In the genomic region with DNA sequence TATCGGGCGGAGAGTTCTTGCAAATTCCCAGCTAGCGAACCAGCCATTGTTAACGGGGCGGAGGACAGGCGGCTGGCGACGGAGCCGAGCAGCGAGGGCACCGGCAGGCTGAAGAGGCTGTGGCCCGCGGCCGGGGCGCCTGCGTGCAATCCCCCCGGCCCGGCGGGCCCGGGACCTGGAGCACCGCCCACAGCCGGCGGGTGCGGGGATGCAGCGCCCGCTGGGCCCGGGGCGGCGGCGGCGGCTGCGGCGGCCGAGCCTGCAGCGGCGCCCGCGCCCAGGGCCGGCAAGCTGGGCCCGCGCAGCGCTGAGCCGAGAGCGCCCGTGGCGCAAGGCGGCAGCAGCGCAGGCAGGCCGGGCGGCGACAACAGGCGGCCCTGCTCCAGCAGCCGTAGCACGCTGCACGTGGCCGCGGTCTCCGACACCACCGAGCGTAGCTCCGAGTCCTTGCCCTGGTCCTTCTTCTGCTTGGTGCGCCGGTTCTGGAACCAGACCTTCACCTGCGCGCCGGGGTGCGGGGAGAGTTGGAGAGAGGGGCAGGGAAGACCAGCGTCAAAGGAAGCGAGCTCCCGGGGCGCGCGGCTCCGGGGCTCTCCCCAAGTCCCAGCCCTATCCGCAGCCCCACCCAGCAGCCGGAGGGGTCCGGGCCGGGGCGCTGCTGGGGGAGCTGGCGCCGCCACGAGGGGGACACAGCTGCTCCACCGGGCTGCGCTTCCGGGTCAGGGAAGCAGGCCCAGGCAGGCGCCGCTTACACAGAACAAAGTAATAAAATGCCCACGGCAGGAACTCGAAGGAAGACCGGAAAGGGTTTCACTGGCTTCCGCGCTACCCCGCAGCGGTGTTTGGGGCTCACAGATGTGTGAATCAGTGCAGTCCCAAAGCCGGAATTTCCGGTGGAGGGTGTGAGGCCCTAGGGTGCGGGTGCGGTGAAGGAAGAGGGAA, we compare ENCODE assay signal across 10 cellular contexts. TPM values are rescaled to one million over a fixed set of nuclear protein-coding genes. Genes with fewer than 3 reads are reported as not detected.
A peak's percentile ranks its signal among the peaks of the same experiment; 100 is the strongest.
DNase-seq lines count a peak whose midpoint lies in the region; ATAC-seq and TF ChIP-seq lines count a peak whose summit lies in the region.
"Had no signal": no experiment of that assay in that cellular context is flagged by ENCODE, and none has a peak within 500 bp of the region (broad histone marks: within the 10 kb centered on the region; RNA-seq: fewer than 3 reads in every experiment).

No MANE protein-coding gene starts in this region.

- H3K36me3 ChIP-seq in RWPE2 (ENCODE audit: low read depth) (no peaks in the 10 kb centered on the region), neuron (ENCODE audit: insufficient read depth, low read length) (no peaks in the 10 kb centered on the region)

- H3K27ac ChIP-seq in RWPE2 (ENCODE audit: poor library complexity, severe bottlenecking): no peak overlapping the region

- no peaks in the 10 kb centered on the region for H3K4me1 ChIP-seq in RWPE2 (ENCODE audit: insufficient read depth, poor library complexity, severe bottlenecking)
- peaks cover 24% of the 10 kb centered on the region for H3K4me1 ChIP-seq in neuron (ENCODE audit: insufficient read depth, low read length)

- TF ChIP-seq CTCF in RWPE2 (IDR thresholded peaks at IDR 0.05; ENCODE audit: poor library complexity, severe bottlenecking): no peak

- H3K27me3 ChIP-seq in RWPE2 (ENCODE audit: insufficient read depth, poor library complexity, severe bottlenecking) (peaks cover 98% of the 10 kb centered on the region), neuron (ENCODE audit: insufficient read depth, low read length) (peaks cover 94% of the 10 kb centered on the region)

- DNase-seq in GM03348 (ENCODE audit: low spot score) (peak; percentile 43), RWPE2 (ENCODE audit: low spot score) (no peak), RKO (ENCODE audit: low spot score) (no peak), NCI-H226 (no peak)
- DNase-seq: activated effector memory CD4-positive, alpha-beta T cell treated with Interleukin-2 at 50 U/mL for 16 hours; naive B cell had no signal

- H3K4me3 ChIP-seq in RWPE2 (ENCODE audit: severe bottlenecking) (no peak overlapping the region), neuron (ENCODE audit: low read length) (peak overlapping the region; percentile 42)

- H3K9me3 ChIP-seq in RWPE2 (ENCODE audit: severe bottlenecking) (no peaks in the 10 kb centered on the region), neuron (ENCODE audit: low read length) (peaks cover 2% of the 10 kb centered on the region)

- peak overlapping the region; percentile 56 for H2AFZ ChIP-seq in neuron (ENCODE audit: low read depth, low read length)

- ATAC-seq in RWPE2 (ENCODE audit: low read depth) (peak; percentile 14; the same call in 2 of the 3 replicates), esophagus mucosa (peak; percentile 68), HG03135 (IDR thresholded peaks at IDR 0.05; ENCODE audit: unreplicated experiment) (no peak), GM19397 (IDR thresholded peaks at IDR 0.05; ENCODE audit: unreplicated experiment) (no peak)

RNA-seq across cellular contexts. Expression of a gene that starts 3.7 kb away (rescaled TPM):
- total RNA-seq in esophagus mucosa: 0.12 TPM

Comparison
In these comparisons a context has a peak if more than half of its experiments do, and no peak if none do; other contexts are left out.
1. ATAC-seq: peak in RWPE2 (single experiment) and esophagus mucosa (single experiment); none in HG03135 (single experiment) and GM19397 (single experiment).